9 cellular contexts compared by ENCODE assay signal in genomic region chr11:40722179-40722795, GRCh38.
DNase-seq lines count a peak whose midpoint lies in the region; ATAC-seq and TF ChIP-seq lines count a peak whose summit lies in the region.
"Had no signal": no experiment of that assay in that cellular context is flagged by ENCODE, and none has a peak within 500 bp of the region (broad histone marks: within the 10 kb centered on the region; RNA-seq: fewer than 3 reads in every experiment).

No MANE protein-coding gene starts in this region.

- H3K4me1 Mint-ChIP-seq in CD14-positive monocyte: no peaks in the 10 kb centered on the region
- H3K4me1 Mint-ChIP-seq in activated CD4-positive, alpha-beta memory T cell treated with anti-CD3 and anti-CD28 coated beads, Interleukin-2, amount 10 ng/mL, durations not matched to agents 7 days and 5 days: no peaks in the 10 kb centered on the region

- POLR2A ChIA-PET in activated CD4-positive, alpha-beta memory T cell treated with anti-CD3 and anti-CD28 coated beads, Interleukin-2, amount 10 ng/mL, durations not matched to agents 7 days and 5 days (lab: Charles Lee): no interaction called here

- CTCF ChIA-PET in activated CD4-positive, alpha-beta memory T cell treated with anti-CD3 and anti-CD28 coated beads, Interleukin-2, amount 10 ng/mL, durations not matched to agents 7 days and 5 days (lab: Charles Lee): no interaction called here

- ATAC-seq in HG02623 (IDR thresholded peaks at IDR 0.05; ENCODE audit: unreplicated experiment): peak; percentile 68
- ATAC-seq: left ventricle myocardium superior had no signal

- H3K36me3 Mint-ChIP-seq in CD14-positive monocyte: no peaks in the 10 kb centered on the region
- no peaks in the 10 kb centered on the region for H3K36me3 Mint-ChIP-seq in activated CD4-positive, alpha-beta memory T cell treated with anti-CD3 and anti-CD28 coated beads, Interleukin-2, amount 10 ng/mL, durations not matched to agents 7 days and 5 days (ENCODE audit: low read depth)

- intact Hi-C loops in CD14-positive monocyte (cut with micrococcal nuclease): no loop called here

- no peak overlapping the region for H3K27ac Mint-ChIP-seq in CD14-positive monocyte
- H3K27ac Mint-ChIP-seq in activated CD4-positive, alpha-beta memory T cell treated with anti-CD3 and anti-CD28 coated beads, Interleukin-2, amount 10 ng/mL, durations not matched to agents 7 days and 5 days: no peak overlapping the region

- H3K4me3 Mint-ChIP-seq in CD14-positive monocyte: no peak overlapping the region
- no peak overlapping the region for H3K4me3 Mint-ChIP-seq in activated CD4-positive, alpha-beta memory T cell treated with anti-CD3 and anti-CD28 coated beads, Interleukin-2, amount 10 ng/mL, durations not matched to agents 7 days and 5 days

- no peak for TF ChIP-seq CTCF in CD14-positive monocyte (IDR thresholded peaks at IDR 0.05)

- H3K9me3 Mint-ChIP-seq in CD14-positive monocyte: peaks cover 0 to 2% (median 0%) of the 10 kb centered on the region in 7 donors
- peaks cover 13% of the 10 kb centered on the region for H3K9me3 Mint-ChIP-seq in activated CD4-positive, alpha-beta memory T cell treated with anti-CD3 and anti-CD28 coated beads, Interleukin-2, amount 10 ng/mL, durations not matched to agents 7 days and 5 days

- peaks cover 0 to 1% (median 0%) of the 10 kb centered on the region in 3 donors for H3K27me3 Mint-ChIP-seq in CD14-positive monocyte (ENCODE audit: low read depth in 3 of 3)
- no peaks in the 10 kb centered on the region for H3K27me3 Mint-ChIP-seq in activated CD4-positive, alpha-beta memory T cell treated with anti-CD3 and anti-CD28 coated beads, Interleukin-2, amount 10 ng/mL, durations not matched to agents 7 days and 5 days

- DNase-seq in DMS114 treated with DMSO at 0.1 percent for 48 hours (lab: John Stamatoyannopoulos, UW; ENCODE audit: unreplicated experiment) (peak; percentile 18), SW480 (ENCODE audit: low spot score) (peak; percentile 46), left kidney (ENCODE audit: low read depth, low spot score) (peak; percentile 75), CD14-positive monocyte (ENCODE audit: low spot score) (no peak), cortex of kidney (lab: John Stamatoyannopoulos, UW) (no peak)
- DNase-seq in activated CD8-positive, alpha-beta memory T cell treated with anti-CD3 and anti-CD28 coated beads, Interleukin-2, amount 50 U/mL, for 4 hours: no peak
- DNase-seq in activated CD4-positive, alpha-beta memory T cell treated with anti-CD3 and anti-CD28 coated beads, Interleukin-2, amount 10 ng/mL, durations not matched to agents 7 days and 5 days: no peak
- DNase-seq: left ventricle myocardium superior had no signal

Comparison
In these comparisons a context has a peak if more than half of its experiments do, and no peak if none do; other contexts are left out.
1. DNase-seq: peak in DMS114 treated with DMSO at 0.1 percent for 48 hours (single experiment), SW480 (single experiment) and left kidney (single experiment); none in CD14-positive monocyte (single experiment), activated CD8-positive, alpha-beta memory T cell treated with anti-CD3 and anti-CD28 coated beads, Interleukin-2, amount 50 U/mL, for 4 hours (single experiment), cortex of kidney (single experiment) and activated CD4-positive, alpha-beta memory T cell treated with anti-CD3 and anti-CD28 coated beads, Interleukin-2, amount 10 ng/mL, durations not matched to agents 7 days and 5 days (single experiment).